33 cellular contexts compared by ENCODE assay signal in the genomic region with DNA sequence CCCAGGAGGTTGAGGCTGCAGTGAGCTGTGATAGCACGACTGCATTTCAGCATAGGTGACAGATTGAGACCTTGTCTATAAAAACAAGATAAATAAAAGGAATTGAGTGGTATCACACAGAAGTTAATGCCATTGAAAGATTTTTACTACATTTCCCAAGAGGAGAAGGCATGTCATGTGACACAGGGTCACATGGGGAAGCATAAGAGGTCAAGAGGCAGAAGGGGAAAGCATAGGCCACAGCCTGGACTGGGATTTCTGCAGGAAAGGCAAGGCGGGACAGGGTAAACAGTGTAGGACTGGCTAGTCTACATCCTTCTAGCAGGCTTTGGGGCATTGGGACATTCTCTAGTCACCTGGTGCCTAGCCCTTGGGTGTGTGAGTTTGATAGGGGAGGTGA.
"Had no signal": no experiment of that assay in that cellular context is flagged by ENCODE, and none has a peak within 500 bp of the region (broad histone marks: within the 10 kb centered on the region; RNA-seq: fewer than 3 reads in every experiment).

No MANE protein-coding gene starts in this region.

- H3K36me3 Mint-ChIP-seq: activated CD4-positive, alpha-beta memory T cell treated with anti-CD3 and anti-CD28 coated beads for 36 hours; activated naive CD4-positive, alpha-beta T cell treated with anti-CD3 and anti-CD28 coated beads, Interleukin-2, amount 50 U/mL, for 24 hours; activated naive CD8-positive, alpha-beta T cell treated with anti-CD3 and anti-CD28 coated beads for 36 hours had no signal

- H3K9me3 ChIP-seq: adrenal gland, body of pancreas, esophagus squamous epithelium, gastroesophageal sphincter had no signal

- H3K4me3 ChIP-seq: adrenal gland, body of pancreas, esophagus squamous epithelium, gastroesophageal sphincter had no signal

- H3K27me3 ChIP-seq: adrenal gland, body of pancreas, gastroesophageal sphincter had no signal

- H3K4me3 Mint-ChIP-seq: activated CD4-positive, alpha-beta memory T cell treated with anti-CD3 and anti-CD28 coated beads for 36 hours; activated CD4-positive, alpha-beta T cell treated with anti-CD3 and anti-CD28 coated beads for 36 hours; activated CD4-positive, alpha-beta T cell treated with anti-CD3 and anti-CD28 coated beads, Interleukin-2, amount 10 ng/mL, durations not matched to agents 24 days and 14 days; activated CD8-positive, alpha-beta memory T cell treated with anti-CD3 and anti-CD28 coated beads, Interleukin-2, amount 10 ng/mL, durations not matched to agents 7 days and 5 days; activated CD8-positive, alpha-beta T cell treated with anti-CD3 and anti-CD28 coated beads, Interleukin-2, amount 10 ng/mL, durations not matched to agents 7 days and 5 days; activated naive CD4-positive, alpha-beta T cell treated with anti-CD3 and anti-CD28 coated beads for 36 hours; activated naive CD4-positive, alpha-beta T cell treated with anti-CD3 and anti-CD28 coated beads, Interleukin-2, amount 50 U/mL, for 24 hours; activated naive CD8-positive, alpha-beta T cell treated with anti-CD3 and anti-CD28 coated beads for 36 hours; activated naive CD8-positive, alpha-beta T cell treated with anti-CD3 and anti-CD28 coated beads, Interleukin-2, amount 50 U/mL, for 24 hours; activated T-helper 1 cell treated with anti-CD3 and anti-CD28 coated beads, Interleukin-12 subunit alpha, Interleukin-12 subunit beta, Interleukin-2, Interleukin-4 antibody, amounts not matched to agents 30 ng/mL and 10 ng/mL and 1 ng/mL, durations not matched to agents 14 hours and 24 hours and 36 hours; T-helper 17 cell; T-helper 2 cell treated with Interferon-gamma antibody and Interleukin-4, amounts not matched to agents 5 μg/mL and 100 μg/mL, for 36 hours had no signal

- DNase-seq: activated CD4-positive, alpha-beta memory T cell treated with anti-CD3 and anti-CD28 coated beads for 36 hours; activated CD4-positive, alpha-beta T cell treated with anti-CD3 and anti-CD28 coated beads for 36 hours; activated CD4-positive, alpha-beta T cell treated with anti-CD3 and anti-CD28 coated beads, Interleukin-2, amount 10 ng/mL, durations not matched to agents 24 days and 14 days; activated CD4-positive, CD25-positive, alpha-beta regulatory T cell; activated CD4-positive, CD25-positive, alpha-beta regulatory T cell treated with anti-CD3 and anti-CD28 coated beads, Interleukin-2, amount 50 U/mL, for 72 hours; activated CD8-positive, alpha-beta memory T cell treated with anti-CD3 and anti-CD28 coated beads, Interleukin-2, amount 10 ng/mL, durations not matched to agents 7 days and 5 days; activated CD8-positive, alpha-beta memory T cell treated with anti-CD3 and anti-CD28 coated beads, Interleukin-2, amount 50 U/mL, for 4 hours; activated CD8-positive, alpha-beta T cell treated with anti-CD3 and anti-CD28 coated beads, Interleukin-2, amount 10 ng/mL, durations not matched to agents 7 days and 5 days; activated effector memory CD4-positive, alpha-beta T cell treated with anti-CD3 and anti-CD28 coated beads, Interleukin-2, amount 50 U/mL, for 16 hours; activated naive CD4-positive, alpha-beta T cell treated with anti-CD3 and anti-CD28 coated beads for 36 hours; activated naive CD8-positive, alpha-beta T cell treated with anti-CD3 and anti-CD28 coated beads for 36 hours; activated naive CD8-positive, alpha-beta T cell treated with anti-CD3 and anti-CD28 coated beads, Interleukin-2, amount 50 U/mL, for 24 hours; activated T-cell treated with anti-CD3 and anti-CD28 coated beads, Interleukin-2, amount 50 U/mL, for 1 hour; activated T-cell treated with anti-CD3 and anti-CD28 coated beads, Interleukin-2, amount 50 U/mL, for 48 hours; adrenal gland; amygdala; aorta; body of pancreas; caudate nucleus; cortex of kidney; effector CD8-positive, alpha-beta T cell; esophagus squamous epithelium; foreskin melanocyte; T-helper 1 cell; T-helper 17 cell; T1000; WERI-Rb-1 had no signal

- H3K36me3 ChIP-seq: adrenal gland, esophagus squamous epithelium, gastroesophageal sphincter, WERI-Rb-1 had no signal

- H3K4me1 ChIP-seq: adrenal gland, body of pancreas, esophagus squamous epithelium, gastroesophageal sphincter had no signal

- H3K9me3 Mint-ChIP-seq: activated CD4-positive, alpha-beta memory T cell treated with anti-CD3 and anti-CD28 coated beads for 36 hours; activated naive CD4-positive, alpha-beta T cell treated with anti-CD3 and anti-CD28 coated beads for 36 hours; activated naive CD4-positive, alpha-beta T cell treated with anti-CD3 and anti-CD28 coated beads, Interleukin-2, amount 50 U/mL, for 24 hours; activated naive CD8-positive, alpha-beta T cell treated with anti-CD3 and anti-CD28 coated beads for 36 hours; activated naive CD8-positive, alpha-beta T cell treated with anti-CD3 and anti-CD28 coated beads, Interleukin-2, amount 50 U/mL, for 24 hours had no signal

- ATAC-seq: activated CD4-positive, alpha-beta T cell treated with anti-CD3 and anti-CD28 coated beads for 36 hours; activated CD8-positive, alpha-beta memory T cell treated with anti-CD3 and anti-CD28 coated beads, Interleukin-2, amount 10 ng/mL, durations not matched to agents 7 days and 5 days; activated CD8-positive, alpha-beta T cell treated with anti-CD3 and anti-CD28 coated beads, Interleukin-2, amount 10 ng/mL, durations not matched to agents 7 days and 5 days; activated naive CD8-positive, alpha-beta T cell treated with anti-CD3 and anti-CD28 coated beads, Interleukin-2, amount 50 U/mL, for 24 hours; body of pancreas; gastroesophageal sphincter; T-helper 17 cell had no signal

- H3K27ac ChIP-seq: adrenal gland, body of pancreas, epithelial cell of prostate, esophagus squamous epithelium, gastroesophageal sphincter, WERI-Rb-1 had no signal

- H3K27me3 Mint-ChIP-seq: activated CD4-positive, alpha-beta T cell treated with anti-CD3 and anti-CD28 coated beads, Interleukin-2, amount 10 ng/mL, durations not matched to agents 24 days and 14 days had no signal

- H3K4me1 Mint-ChIP-seq: activated naive CD4-positive, alpha-beta T cell treated with anti-CD3 and anti-CD28 coated beads, Interleukin-2, amount 50 U/mL, for 24 hours had no signal

- H3K27ac Mint-ChIP-seq: activated CD4-positive, alpha-beta memory T cell treated with anti-CD3 and anti-CD28 coated beads for 36 hours; activated CD4-positive, alpha-beta T cell treated with anti-CD3 and anti-CD28 coated beads for 36 hours; activated CD4-positive, alpha-beta T cell treated with anti-CD3 and anti-CD28 coated beads, Interleukin-2, amount 10 ng/mL, durations not matched to agents 24 days and 14 days; activated CD8-positive, alpha-beta memory T cell treated with anti-CD3 and anti-CD28 coated beads, Interleukin-2, amount 10 ng/mL, durations not matched to agents 7 days and 5 days; activated CD8-positive, alpha-beta T cell treated with anti-CD3 and anti-CD28 coated beads, Interleukin-2, amount 10 ng/mL, durations not matched to agents 7 days and 5 days; activated naive CD4-positive, alpha-beta T cell treated with anti-CD3 and anti-CD28 coated beads for 36 hours; activated naive CD4-positive, alpha-beta T cell treated with anti-CD3 and anti-CD28 coated beads, Interleukin-2, amount 50 U/mL, for 24 hours; activated naive CD8-positive, alpha-beta T cell treated with anti-CD3 and anti-CD28 coated beads for 36 hours; activated naive CD8-positive, alpha-beta T cell treated with anti-CD3 and anti-CD28 coated beads, Interleukin-2, amount 50 U/mL, for 24 hours; activated T-helper 1 cell treated with anti-CD3 and anti-CD28 coated beads, Interleukin-12 subunit alpha, Interleukin-12 subunit beta, Interleukin-2, Interleukin-4 antibody, amounts not matched to agents 30 ng/mL and 10 ng/mL and 1 ng/mL, durations not matched to agents 14 hours and 24 hours and 36 hours; activated T-helper 2 cell treated with anti-CD3 and anti-CD28 coated beads, Interferon-gamma antibody, Interleukin-2, Interleukin-4, amounts not matched to agents 10 μg/mL and 5 μg/mL and 100 μg/mL, durations not matched to agents 14 hours and 24 hours and 36 hours; T-helper 17 cell; T-helper 2 cell treated with Interferon-gamma antibody and Interleukin-4, amounts not matched to agents 5 μg/mL and 100 μg/mL, for 36 hours had no signal
